ENCODE assay signal across 9 cellular contexts in the genomic region with DNA sequence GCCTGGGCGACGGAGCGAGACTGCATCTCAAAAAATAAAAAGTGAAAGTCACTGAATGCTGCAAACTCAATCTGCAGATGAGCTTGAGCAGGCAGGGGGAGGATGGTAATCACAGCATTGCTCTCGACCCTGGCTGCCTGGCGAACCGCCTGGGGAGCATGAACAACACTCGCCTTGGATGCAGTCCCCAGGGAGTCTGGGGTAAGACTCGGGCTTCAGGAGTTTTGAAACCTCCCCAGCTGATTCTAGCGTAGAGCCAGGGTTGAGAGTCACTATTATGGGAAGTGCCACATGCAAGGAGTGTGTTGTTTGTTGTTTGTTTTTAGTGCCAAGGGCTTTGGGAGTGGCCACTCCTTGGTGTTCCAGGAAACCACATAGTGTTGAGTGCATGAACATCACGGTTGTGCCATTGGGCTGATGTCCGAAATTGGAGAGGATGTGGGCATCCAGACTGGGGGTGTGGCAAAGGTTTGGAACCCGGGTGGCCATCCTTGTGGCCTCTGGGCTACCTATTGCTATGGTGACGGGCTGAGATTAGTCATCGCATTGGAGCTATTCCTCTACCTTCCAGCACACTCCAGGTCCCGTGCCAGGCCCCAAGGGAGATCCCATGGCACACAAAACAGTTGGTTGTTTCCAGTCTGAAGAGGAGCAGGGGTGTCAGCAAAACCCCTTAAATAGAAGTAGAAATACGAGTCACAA.
DNase-seq lines count a peak whose midpoint lies in the region; ATAC-seq and TF ChIP-seq lines count a peak whose summit lies in the region.
"Had no signal": no experiment of that assay in that cellular context is flagged by ENCODE, and none has a peak within 500 bp of the region (broad histone marks: within the 10 kb centered on the region; RNA-seq: fewer than 3 reads in every experiment).

No MANE protein-coding gene starts in this region.

- H3K4me1 ChIP-seq in adipocyte (ENCODE audit: control insufficient read depth, insufficient read depth, low read length) (peaks cover 27% of the 10 kb centered on the region), upper lobe of left lung (peaks cover 0 to 8% (median 3%) of the 10 kb centered on the region in 4 donors), hepatocyte (ENCODE audit: insufficient read depth) (no peaks in the 10 kb centered on the region)

- no peaks in the 10 kb centered on the region for H4K20me1 ChIP-seq in hepatocyte (ENCODE audit: insufficient read depth, poor library complexity, severe bottlenecking)

- no peak overlapping the region for H2AFZ ChIP-seq in hepatocyte

- TF ChIP-seq POLR2A in upper lobe of left lung (IDR thresholded peaks at IDR 0.05) = no peak

- H3K27ac ChIP-seq in upper lobe of left lung (peak overlapping the region in 3 of 4 donors; percentile 35 to 48 (median 42)), hepatocyte (no peak overlapping the region)

- ATAC-seq in upper lobe of left lung (ENCODE audit: low FRiP score in 2 of 2) = peak in 1 of 2 donors; percentile 5
- no peak for ATAC-seq in GM21447 (IDR thresholded peaks at IDR 0.05; ENCODE audit: unreplicated experiment)

- peak; percentile 22 for DNase-seq in NCI-H2171 treated with DMSO at 0.1 percent for 48 hours (lab: John Stamatoyannopoulos, UW)
- DNase-seq in NCI-H2171 (lab: John Stamatoyannopoulos, UW) = no peak
- DNase-seq in adipocyte (ENCODE audit: low read depth) = peak; percentile 46
- peak; percentile 34 for DNase-seq in iris pigment epithelial cell (ENCODE audit: low read depth)
- peak in 1 of 2 donors; percentile 43 for DNase-seq in upper lobe of left lung
- no peak for DNase-seq in HCEC 1CT
- no peak for DNase-seq in hepatocyte (ENCODE audit: low spot score)
- DNase-seq: KG1 had no signal

- TF ChIP-seq CTCF in upper lobe of left lung (IDR thresholded peaks at IDR 0.05) (no peak), hepatocyte (IDR thresholded peaks at IDR 0.05; ENCODE audit: poor library complexity) (no peak)

- no peak overlapping the region for H3K9ac ChIP-seq in adipocyte (ENCODE audit: low read length)

- 63 to 74% methylated on average over 16 of the region's 16 CpGs for WGBS in upper lobe of left lung, 2 donors
- WGBS in hepatocyte (ENCODE audit: low lambda C conversion rate, missing lambda C conversion rate) = 87% methylated on average over 16 of the region's 16 CpGs

- H3K4me2 ChIP-seq in hepatocyte = no peak overlapping the region

- H3K9me3 ChIP-seq in adipocyte (ENCODE audit: control insufficient read depth, low read length) (no peaks in the 10 kb centered on the region), upper lobe of left lung (no peaks in the 10 kb centered on the region), hepatocyte (ENCODE audit: low read depth) (no peaks in the 10 kb centered on the region)

- H3K36me3 ChIP-seq in adipocyte (ENCODE audit: control insufficient read depth, insufficient read depth, low read length, severe bottlenecking) = peaks cover 5% of the 10 kb centered on the region
- H3K36me3 ChIP-seq in upper lobe of left lung = peaks cover 0 to 90% (median 62%) of the 10 kb centered on the region in 4 donors
- no peaks in the 10 kb centered on the region for H3K36me3 ChIP-seq in hepatocyte (replicated peaks; ENCODE audit: insufficient read depth, low read depth)

- no peaks in the 10 kb centered on the region for H3K9me2 ChIP-seq in hepatocyte (replicated peaks; ENCODE audit: insufficient read depth)

- TF ChIP-seq EP300 in upper lobe of left lung (IDR thresholded peaks at IDR 0.05) = peak in 3 of 4 donors; percentile 69 to 76 (median 70)

- peak overlapping the region; percentile 43 for H3K4me3 ChIP-seq in adipocyte (ENCODE audit: low read length)
- no peak overlapping the region for H3K4me3 ChIP-seq in upper lobe of left lung
- no peak overlapping the region for H3K4me3 ChIP-seq in hepatocyte

- H3K27me3 ChIP-seq in adipocyte (replicated peaks; ENCODE audit: control insufficient read depth, insufficient read depth, low read length) (no peaks in the 10 kb centered on the region), upper lobe of left lung (no peaks in the 10 kb centered on the region), hepatocyte (no peaks in the 10 kb centered on the region)

- H3K79me2 ChIP-seq in hepatocyte = no peaks in the 10 kb centered on the region

Comparison
In these comparisons a context has a peak if more than half of its experiments do, and no peak if none do; other contexts are left out.
1. DNase-seq: peak in NCI-H2171 treated with DMSO at 0.1 percent for 48 hours (single experiment), adipocyte (single experiment) and iris pigment epithelial cell (single experiment); none in NCI-H2171 (single experiment), HCEC 1CT (single experiment) and hepatocyte (single experiment).